Comparison of ENCODE assay signal across 2 cellular contexts in genomic region chr16:25084797-25085196, GRCh38.
A peak's percentile ranks its signal among the peaks of the same experiment; 100 is the strongest.
TF ChIP-seq lines count a peak whose summit lies in the region.

No MANE protein-coding gene starts in this region.

TF ChIP-seq in HepG2, 621 proteins besides CTCF, POLR2A, EP300 and RAD21:
- TF ChIP-seq FOXP4 (CRISPR knock-in tag; IDR thresholded peaks at IDR 0.05) = peak; percentile 34; the same call in 1 of the 2 replicates
- TF ChIP-seq FOXP1 (IDR thresholded peaks at IDR 0.05) = no peak
- TF ChIP-seq FOXP1 (CRISPR knock-in tag; IDR thresholded peaks at IDR 0.05) = 0 out of 2 replicates have a peak, but pooled peaks have one; percentile 6
- no peak for TF ChIP-seq KLF13 (CRISPR knock-in tag; IDR thresholded peaks at IDR 0.05)
- no peak for TF ChIP-seq SCMH1 (CRISPR knock-in tag; IDR thresholded peaks at IDR 0.05; ENCODE audit: borderline replicate concordance)
- no peak for TF ChIP-seq PAF1 (CRISPR knock-in tag; IDR thresholded peaks at IDR 0.05)
- peak; percentile 67; the same call in 1 of the 2 replicates for TF ChIP-seq ZNF362 (CRISPR knock-in tag; IDR thresholded peaks at IDR 0.05; ENCODE audit: borderline replicate concordance)

TF ChIP-seq in HEK293T, 16 proteins besides CTCF, POLR2A, EP300 and RAD21:
- TF ChIP-seq ZNF384 (IDR thresholded peaks at IDR 0.05) = peak; percentile 52; the same call in 1 of the 2 replicates
- TF ChIP-seq CTBP1 (IDR thresholded peaks at IDR 0.05; ENCODE audit: borderline replicate concordance) = no peak
TF ChIP-seq in HEK293T: peak in this region for 1.
